22 cellular contexts compared by ENCODE assay signal in genomic region chr2:154457291-154457690, GRCh38.
A peak's percentile ranks its signal among the peaks of the same experiment; 100 is the strongest.
DNase-seq lines count a peak whose midpoint lies in the region; ATAC-seq, FAIRE-seq and TF ChIP-seq lines count a peak whose summit lies in the region.
"Had no signal": no experiment of that assay in that cellular context is flagged by ENCODE, and none has a peak within 500 bp of the region (broad histone marks: within the 10 kb centered on the region; RNA-seq: fewer than 3 reads in every experiment).

No MANE protein-coding gene starts in this region.

- TF ChIP-seq CTCF in HepG2 (CRISPR knock-in tag; IDR thresholded peaks at IDR 0.05) (no peak), right lobe of liver (IDR thresholded peaks at IDR 0.05) (no peak), GM12878 (IDR thresholded peaks at IDR 0.05 in 2 of 3, conservative IDR thresholded peaks at IDR 0.05 in 1 of 3; ENCODE audit: control insufficient read depth in 2 of 3, extremely low read depth in 1 of 3, insufficient read depth in 1 of 3, low read depth in 3 of 3, low read length in 3 of 3) (no peak), lower leg skin (IDR thresholded peaks at IDR 0.05) (no peak)

- CTCF ChIA-PET in HepG2 (lab: Yijun Ruan, JAX; ENCODE audit: low intra/inter-chr PET ratio, low total read pairs) (no interaction called here), GM12878 (lab: Yijun Ruan, JAX) (no interaction called here)

- H3K36me3 ChIP-seq in HepG2 (replicated peaks in 1 of 2; ENCODE audit: control insufficient read depth in 1 of 2, insufficient read depth in 2 of 2, low read length in 2 of 2), result no peaks in the 10 kb centered on the region
- no peaks in the 10 kb centered on the region for H3K36me3 ChIP-seq in right lobe of liver
- no peaks in the 10 kb centered on the region for H3K36me3 ChIP-seq in GM12878 (ENCODE audit: control insufficient read depth in 2 of 2, insufficient read depth in 2 of 2, low read length in 1 of 2)

- in situ Hi-C loops in HepG2 (cut with HindIII; ENCODE audit: extremely low pct_ligation_motif_present, low pct_unique_long_range_greater_than_20kb) (no loop called here), GM12878 (cut with MboI) (no loop called here)

- BruUV-seq in HepG2 (replicated peaks; lab: Mats Ljungman, UMichigan) (no TSS peak), GM12878 (replicated peaks; lab: Mats Ljungman, UMichigan) (no TSS peak)

- H4K20me1 ChIP-seq in HepG2 (ENCODE audit: insufficient read depth, low read length) (no peaks in the 10 kb centered on the region), GM12878 (ENCODE audit: control insufficient read depth, insufficient read depth) (no peaks in the 10 kb centered on the region)

- H3K79me2 ChIP-seq in HepG2 (ENCODE audit: insufficient read depth, low read length), result no peaks in the 10 kb centered on the region
- no peaks in the 10 kb centered on the region for H3K79me2 ChIP-seq in GM12878 (ENCODE audit: control insufficient read depth, insufficient read depth, low read length)

- TF ChIP-seq POLR2A in HepG2 (IDR thresholded peaks at IDR 0.05; ENCODE audit: insufficient read depth in 1 of 2, low read depth in 2 of 2, low read length in 2 of 2) (no peak), right lobe of liver (IDR thresholded peaks at IDR 0.05) (no peak), GM12878 (IDR thresholded peaks at IDR 0.05; ENCODE audit: low read depth, low read length) (no peak), lower leg skin (IDR thresholded peaks at IDR 0.05) (no peak)

- TF ChIP-seq RAD21 in HepG2 (CRISPR knock-in tag; IDR thresholded peaks at IDR 0.05) (no peak), GM12878 (IDR thresholded peaks at IDR 0.05; ENCODE audit: insufficient read depth, low read depth, low read length) (no peak)

- H3K4me3 ChIP-seq in HepG2 (replicated peaks in 1 of 3; ENCODE audit: insufficient read depth in 1 of 3, low read depth in 2 of 3, low read length in 3 of 3), result no peak overlapping the region
- H3K4me3 ChIP-seq in right lobe of liver, result no peak overlapping the region
- H3K4me3 ChIP-seq in GM12878, result no peak overlapping the region
- H3K4me3 ChIP-seq in lower leg skin (ENCODE audit: low read depth, poor library complexity, severe bottlenecking), result no peak overlapping the region
- H3K4me3 ChIP-seq: GM23248 had no signal

- RAD21 ChIA-PET in GM12878 (lab: Charles Lee; ENCODE audit: unreplicated experiment), result interaction anchor here (1.0 kb wide), 1 partner anchor 27 kb away, joined by 3 read pairs; no protein-coding TSS in a partner anchor

- H3K27ac ChIP-seq in HepG2 (ENCODE audit: extremely low read length, insufficient read depth, low read length) (no peak overlapping the region), right lobe of liver (no peak overlapping the region), GM12878 (ENCODE audit: control insufficient read depth, insufficient read depth) (no peak overlapping the region)
- H3K27ac ChIP-seq: 22Rv1, GM23248 had no signal

- SMC1A ChIA-PET in GM12878 (lab: Charles Lee; ENCODE audit: uncharacterized antibody, unreplicated experiment), result interaction anchor here (0.9 kb wide), 1 partner anchor 853 kb away, joined by 3 read pairs; no protein-coding TSS in a partner anchor

- H3K4me2 ChIP-seq in HepG2 (ENCODE audit: low read depth, low read length) (no peak overlapping the region), GM12878 (ENCODE audit: control insufficient read depth, insufficient read depth) (no peak overlapping the region)

- H3K4me1 ChIP-seq in HepG2 (ENCODE audit: insufficient read depth, low read length) (peaks cover 17% of the 10 kb centered on the region), right lobe of liver (peaks cover 0 to 30% (median 0%) of the 10 kb centered on the region in 4 donors), GM12878 (ENCODE audit: control insufficient read depth, insufficient read depth, low read length) (no peaks in the 10 kb centered on the region)

- H3K27me3 ChIP-seq in HepG2 (ENCODE audit: control insufficient read depth in 1 of 2, insufficient read depth in 2 of 2, low read length in 2 of 2) (no peaks in the 10 kb centered on the region), right lobe of liver (no peaks in the 10 kb centered on the region), GM12878 (replicated peaks in 1 of 2; ENCODE audit: control insufficient read depth in 2 of 2, insufficient read depth in 2 of 2, low read length in 1 of 2) (no peaks in the 10 kb centered on the region)

- H3K9ac ChIP-seq in HepG2 (ENCODE audit: insufficient read depth, low read depth, low read length) (no peak overlapping the region), GM12878 (ENCODE audit: control insufficient read depth, insufficient read depth, low read length) (no peak overlapping the region)
- H3K9ac ChIP-seq: GM23248 had no signal

- ATAC-seq in HepG2, result no peak
- no peak for ATAC-seq in right lobe of liver
- peak; percentile 23; the same call in 1 of the 3 replicates for ATAC-seq in GM12878
- no peak for ATAC-seq in GM19452 (IDR thresholded peaks at IDR 0.05; ENCODE audit: unreplicated experiment)
- ATAC-seq in HG03439 (IDR thresholded peaks at IDR 0.05; ENCODE audit: unreplicated experiment), result no peak

- POLR2A ChIA-PET in HepG2 (lab: Yijun Ruan, JAX) (no interaction called here), GM12878 (lab: Charles Lee) (no interaction called here)

- intact Hi-C loops in HepG2 (cut with micrococcal nuclease; ENCODE audit: unreplicated experiment) (no loop called here), right lobe of liver (cut with DNase I) (no loop called here), GM12878 (cut with micrococcal nuclease; ENCODE audit: unreplicated experiment) (no loop called here), lower leg skin (cut with DNase I; ENCODE audit: low total_unique reads) (no loop called here)

- H3K9me3 ChIP-seq in HepG2 (ENCODE audit: low read length) (no peaks in the 10 kb centered on the region), right lobe of liver (no peaks in the 10 kb centered on the region), GM12878 (replicated peaks; ENCODE audit: control insufficient read depth, insufficient read depth, low read length) (no peaks in the 10 kb centered on the region)

- peak overlapping the region; percentile 30 for H2AFZ ChIP-seq in HepG2 (ENCODE audit: low read length)
- H2AFZ ChIP-seq in GM12878 (ENCODE audit: control insufficient read depth, low read depth, low read length), result no peak overlapping the region
- H2AFZ ChIP-seq: GM23248 had no signal

- TF ChIP-seq EP300 in HepG2 (IDR thresholded peaks at IDR 0.05; ENCODE audit: low read depth in 2 of 2, low read length in 2 of 2), result no peak
- TF ChIP-seq EP300 in HepG2 (CRISPR knock-in tag; IDR thresholded peaks at IDR 0.05; ENCODE audit: borderline replicate concordance), result no peak
- no peak for TF ChIP-seq EP300 in GM12878 (IDR thresholded peaks at IDR 0.05; ENCODE audit: borderline replicate concordance in 1 of 2, control insufficient read depth in 1 of 2, low read depth in 2 of 2, low read length in 2 of 2)

- WGBS in HepG2 (ENCODE audit: low lambda C conversion rate), result 84% methylated on average over 2 of the region's 2 CpGs
- WGBS in right lobe of liver (ENCODE audit: insufficient coverage, low coverage, low lambda C conversion rate, missing lambda C conversion rate), result 77% methylated on average over 2 of the region's 2 CpGs
- WGBS in GM12878 (ENCODE audit: insufficient coverage, insufficient replicate concordance, low lambda C conversion rate, missing lambda C conversion rate), result 34% methylated on average over 2 of the region's 2 CpGs
- WGBS in lower leg skin, 2 donors, result 78 to 83% methylated on average over 2 of the region's 2 CpGs

- no peak for DNase-seq in HepG2 (ENCODE audit: low spot score)
- DNase-seq in right lobe of liver, result no peak
- no peak for DNase-seq in GM12878 (ENCODE audit: low read depth, low spot score)
- DNase-seq in kidney glomerular epithelial cell (lab: John Stamatoyannopoulos, UW), result peak; percentile 28
- DNase-seq in NCI-H1105 (lab: John Stamatoyannopoulos, UW), result no peak
- DNase-seq in lower leg skin (ENCODE audit: low spot score in 2 of 2), result no peak
- DNase-seq: Calu3; CD4-positive, alpha-beta memory T cell; GM23248; IMR-90; Karpas-422; NCI-H1105 treated with DMSO at 0.1 percent for 48 hours; NCI-H1694 treated with DMSO at 0.1 percent for 48 hours; NCI-H2107; NCI-H526 treated with DMSO at 0.1 percent for 48 hours; SHP77 had no signal

- FAIRE-seq in HepG2 (lab: Jason Lieb, UNC) (no peak), GM12878 (lab: Jason Lieb, UNC) (no peak)
- FAIRE-seq: G401.6, GM18507, RCC 7860 had no signal

TF ChIP-seq in GM12878, 131 proteins besides CTCF, POLR2A, EP300 and RAD21 (continues in another document):
- TF ChIP-seq CBX5 (IDR thresholded peaks at IDR 0.05; ENCODE audit: low read depth), result no peak
- TF ChIP-seq NKRF (conservative IDR thresholded peaks at IDR 0.05), result no peak
